In genomic region chr12:113318046-113318656, GRCh38 we compare ENCODE assay signal across 1 cellular context.
TF ChIP-seq lines count a peak whose summit lies in the region.

No MANE protein-coding gene starts in this region.

TF ChIP-seq in K562, 482 proteins besides CTCF, POLR2A, EP300 and RAD21 (continued from another document):
- TF ChIP-seq ZNF740 (CRISPR knock-in tag; IDR thresholded peaks at IDR 0.05), result 0 out of 2 replicates have a peak, but pooled peaks have one; percentile 36
- TF ChIP-seq ZNF740 (tag; IDR thresholded peaks at IDR 0.05), result no peak
- no peak for TF ChIP-seq HMBOX1 (IDR thresholded peaks at IDR 0.05)
- peak; percentile 66 for TF ChIP-seq PHF20 (IDR thresholded peaks at IDR 0.05; ENCODE audit: partially characterized antibody)
- no peak for TF ChIP-seq MAFG (tag; conservative IDR thresholded peaks at IDR 0.05)
- TF ChIP-seq CC2D1A (IDR thresholded peaks at IDR 0.05), result no peak
- TF ChIP-seq ZNF518B (CRISPR knock-in tag; IDR thresholded peaks at IDR 0.05), result no peak
- no peak for TF ChIP-seq ZNF407 (IDR thresholded peaks at IDR 0.05; ENCODE audit: low read depth)
- no peak for TF ChIP-seq POLR3G (IDR thresholded peaks at IDR 0.05; ENCODE audit: extremely low read depth, insufficient read length, insufficient replicate concordance)
- TF ChIP-seq YBX1 (IDR thresholded peaks at IDR 0.05), result no peak
- TF ChIP-seq MAFF (IDR thresholded peaks at IDR 0.05; ENCODE audit: low read length), result no peak
- TF ChIP-seq ZNF232 (CRISPR knock-in tag; IDR thresholded peaks at IDR 0.05), result no peak
- no peak for TF ChIP-seq TRIM28 (IDR thresholded peaks at IDR 0.05)
- TF ChIP-seq RBM22 (IDR thresholded peaks at IDR 0.05; ENCODE audit: low read depth, low read length, poor library complexity, severe bottlenecking), result no peak
- TF ChIP-seq ASH1L (IDR thresholded peaks at IDR 0.05; ENCODE audit: borderline replicate concordance, low read depth, partially characterized antibody), result no peak
- TF ChIP-seq ZFPM2 (CRISPR knock-in tag; IDR thresholded peaks at IDR 0.05), result no peak
- TF ChIP-seq PHB (CRISPR knock-in tag; IDR thresholded peaks at IDR 0.05), result no peak
- no peak for TF ChIP-seq GATAD2A (IDR thresholded peaks at IDR 0.05)
- no peak for TF ChIP-seq E2F5 (CRISPR knock-in tag; IDR thresholded peaks at IDR 0.05)
- TF ChIP-seq NFRKB (IDR thresholded peaks at IDR 0.05; ENCODE audit: low read depth), result peak; percentile 66; the same call in 1 of the 2 replicates
- no peak for TF ChIP-seq LCOR (CRISPR knock-in tag; IDR thresholded peaks at IDR 0.05)
- peak; percentile 29; the same call in 1 of the 2 replicates for TF ChIP-seq MYBL2 (IDR thresholded peaks at IDR 0.05; ENCODE audit: low read depth)
- no peak for TF ChIP-seq MYBL2 (CRISPR knock-in tag; IDR thresholded peaks at IDR 0.05; ENCODE audit: borderline replicate concordance)
- TF ChIP-seq MYC (IDR thresholded peaks at IDR 0.05; ENCODE audit: low read depth, low read length), result no peak
- TF ChIP-seq MYC (CRISPR knock-in tag; IDR thresholded peaks at IDR 0.05; ENCODE audit: borderline replicate concordance, low read depth), result no peak
- TF ChIP-seq BCOR (IDR thresholded peaks at IDR 0.05), result peak; percentile 6; the same call in 1 of the 2 replicates
- TF ChIP-seq MEIS2 (IDR thresholded peaks at IDR 0.05; ENCODE audit: partially characterized antibody), result no peak
- TF ChIP-seq MBD2 (IDR thresholded peaks at IDR 0.05; ENCODE audit: borderline replicate concordance, low read depth), result no peak
- TF ChIP-seq THAP7 (CRISPR knock-in tag; IDR thresholded peaks at IDR 0.05), result no peak
- TF ChIP-seq TRIM24 (IDR thresholded peaks at IDR 0.05), result no peak
- no peak for TF ChIP-seq AFF4 (CRISPR knock-in tag; IDR thresholded peaks at IDR 0.05)
- TF ChIP-seq KDM1A (IDR thresholded peaks at IDR 0.05), result peak in 1 of 2 experiments; percentile 94; a peak in 2 of 4 replicates
- 0 out of 2 replicates have a peak, but pooled peaks have one; percentile 43 for TF ChIP-seq ARID2 (IDR thresholded peaks at IDR 0.05)
